In the genomic region with DNA sequence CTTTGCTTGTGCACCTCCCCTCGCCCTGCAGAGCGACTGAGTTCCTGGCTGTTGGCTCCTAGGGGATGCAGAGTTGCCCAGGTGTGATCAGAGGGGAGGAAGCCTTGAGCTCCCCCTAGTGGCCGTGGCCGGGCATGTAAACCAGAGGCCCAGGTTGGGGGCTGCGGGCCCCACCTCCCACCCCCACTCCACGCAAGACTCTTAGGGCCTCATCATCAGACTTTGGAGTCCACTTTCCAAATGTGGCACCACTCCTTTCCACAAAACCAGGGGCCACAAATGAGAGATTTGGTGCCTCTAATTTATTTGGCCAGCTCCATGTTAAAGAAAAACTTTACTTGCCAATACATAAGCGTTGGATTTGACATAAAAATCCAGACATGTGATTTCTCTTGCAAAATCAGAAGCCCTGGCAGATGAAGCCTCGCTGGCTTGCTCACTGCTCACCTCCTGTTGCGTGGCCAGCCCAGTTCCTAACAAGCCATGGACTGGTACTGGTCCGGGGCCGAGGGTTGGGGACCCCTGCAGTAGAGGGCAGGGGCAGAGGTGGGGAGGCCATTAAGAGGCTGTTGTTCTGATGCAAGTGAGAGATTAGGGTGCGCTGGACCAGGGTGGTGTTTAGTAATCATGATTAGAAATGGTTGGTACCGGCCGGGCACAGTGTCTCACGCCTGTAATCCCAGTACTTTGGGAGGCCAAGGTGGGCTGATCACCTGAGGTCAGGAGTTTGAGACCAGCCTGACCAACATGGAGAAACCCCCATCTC, we compare ENCODE assay signal across 8 cellular contexts. TPM values are rescaled to one million over a fixed set of nuclear protein-coding genes. Genes with fewer than 3 reads are reported as not detected.
DNase-seq lines count a peak whose midpoint lies in the region; ATAC-seq and TF ChIP-seq lines count a peak whose summit lies in the region.

No MANE protein-coding gene starts in this region.

- no peaks in the 10 kb centered on the region for H3K36me3 ChIP-seq in DND-41 (ENCODE audit: insufficient read depth, low read length)
- no peaks in the 10 kb centered on the region for H3K36me3 ChIP-seq in stomach

- WGBS in stomach, 5 donors: 54 to 64% (median 57%) methylated on average over 8 to 15 of the region's 15 CpGs

- H3K4me2 ChIP-seq in DND-41 (ENCODE audit: insufficient read depth, low read length): no peak overlapping the region

- no peak overlapping the region for H3K4me3 ChIP-seq in DND-41 (ENCODE audit: low read depth in 1 of 2, low read length in 2 of 2)
- H3K4me3 ChIP-seq in stomach: no peak overlapping the region

- H4K20me1 ChIP-seq in DND-41 (ENCODE audit: insufficient read depth, low read length): no peaks in the 10 kb centered on the region

- H3K4me1 ChIP-seq in DND-41 (ENCODE audit: insufficient read depth, low read length): peaks cover 19% of the 10 kb centered on the region
- no peaks in the 10 kb centered on the region for H3K4me1 ChIP-seq in stomach

- DNase-seq in DND-41 (peak; percentile 74), KBM-7 (peak; percentile 75), mucosa of gallbladder (ENCODE audit: low spot score) (peak; percentile 26), stomach (peak; percentile 28), NCI-H510A (lab: John Stamatoyannopoulos, UW) (no peak)
- peak; percentile 11 for DNase-seq in activated CD4-positive, alpha-beta T cell treated with anti-CD3 and anti-CD28 coated beads, Interleukin-2, amount 50 U/mL, for 1 hour
- DNase-seq in effector CD4-positive, alpha-beta T cell: peak; percentile 27

- peak; percentile 96 for ATAC-seq in DND-41 (ENCODE audit: insufficient read depth, low read depth)
- no peak for ATAC-seq in HG02623 (IDR thresholded peaks at IDR 0.05; ENCODE audit: unreplicated experiment)

- TF ChIP-seq CTCF in DND-41 (IDR thresholded peaks at IDR 0.05; ENCODE audit: borderline replicate concordance, extremely low read depth, low read length, poor library complexity, severe bottlenecking): peak; percentile 97
- TF ChIP-seq CTCF in stomach (IDR thresholded peaks at IDR 0.05): peak in 5 of 7 experiments; percentile 5 to 65 (median 50)

- H3K9me3 ChIP-seq in DND-41 (ENCODE audit: insufficient read depth, low read length, severe bottlenecking) (peaks cover 5% of the 10 kb centered on the region), stomach (peaks cover 0 to 15% (median 6%) of the 10 kb centered on the region in 4 donors)

- H3K79me2 ChIP-seq in DND-41 (ENCODE audit: insufficient read depth, low read length): no peaks in the 10 kb centered on the region

- TF ChIP-seq EP300 in stomach (IDR thresholded peaks at IDR 0.05): no peak

- in situ Hi-C loops in KBM-7 (cut with MboI; ENCODE audit: low pct_unique_long_range_greater_than_20kb, low sequenced_read_pairs): no loop called here

- no peak overlapping the region for H2AFZ ChIP-seq in DND-41 (ENCODE audit: low read depth, low read length)

- no peak overlapping the region for H3K9ac ChIP-seq in DND-41 (ENCODE audit: low read depth, low read length)

- H3K27ac ChIP-seq in DND-41 (ENCODE audit: low read length): peak overlapping the region; percentile 3; the same call in 1 of the 2 replicates
- no peak overlapping the region for H3K27ac ChIP-seq in stomach

- H3K27me3 ChIP-seq in DND-41 (ENCODE audit: insufficient read depth, low read length, poor library complexity) (no peaks in the 10 kb centered on the region), stomach (no peaks in the 10 kb centered on the region)

- intact Hi-C loops in stomach (cut with DNase I; ENCODE audit: low total_unique reads): no loop called here

- TF ChIP-seq POLR2A in stomach (IDR thresholded peaks at IDR 0.05): no peak

RNA-seq across cellular contexts. Expression of gene GAS7, which starts 28.7 kb away (rescaled TPM):
- total RNA-seq in mucosa of gallbladder (26.7 TPM), stomach (100 to 1,000 TPM in 1 of 5 donors, 10 to 100 TPM in 4; 24.5 to 185 (median 42.9) TPM)
- 10 to 100 TPM in 1 of 3 donors, 1 to 10 TPM in 2; 4.1 to 21.2 (median 9.0) TPM for polyA plus RNA-seq in stomach
